ENCODE assay signal across 19 cellular contexts in the genomic region with DNA sequence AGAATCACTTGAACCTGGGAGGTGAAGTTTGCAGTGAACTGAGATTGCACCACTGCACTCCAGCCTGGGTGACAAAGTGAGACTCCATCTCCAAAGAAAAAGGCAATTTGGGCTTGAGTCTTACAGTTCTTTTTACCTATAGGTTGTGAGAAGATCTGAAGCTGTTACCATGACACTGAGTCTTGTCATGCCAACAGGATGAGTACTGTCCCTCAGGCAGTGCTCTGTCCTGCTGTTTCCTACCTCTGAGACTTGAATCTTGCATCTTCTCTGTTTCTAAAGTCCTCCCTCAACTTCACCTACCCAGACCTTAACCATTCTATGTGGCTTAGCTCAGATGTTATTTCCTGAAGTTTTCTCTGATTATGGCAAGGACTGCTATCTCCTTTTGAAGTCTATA.
DNase-seq lines count a peak whose midpoint lies in the region; TF ChIP-seq lines count a peak whose summit lies in the region.
"Had no signal": no experiment of that assay in that cellular context is flagged by ENCODE, and none has a peak within 500 bp of the region (broad histone marks: within the 10 kb centered on the region; RNA-seq: fewer than 3 reads in every experiment).

No MANE protein-coding gene starts in this region.

- TF ChIP-seq CTCF in mammary epithelial cell (conservative IDR thresholded peaks at IDR 0.05 in 1 of 2, IDR thresholded peaks at IDR 0.05 in 1 of 2; ENCODE audit: extremely low read depth in 1 of 2, insufficient read depth in 1 of 2, low read depth in 1 of 2, low read length in 2 of 2) (no peak), breast epithelium (IDR thresholded peaks at IDR 0.05) (no peak), coronary artery (IDR thresholded peaks at IDR 0.05) (no peak)

- no peak overlapping the region for H4K8ac ChIP-seq in trophoblast cell (ENCODE audit: low read depth, low read length)

- H2BK5ac ChIP-seq in trophoblast cell (ENCODE audit: low read depth, low read length, poor library complexity) = no peak overlapping the region

- CTCF ChIA-PET in mammary epithelial cell (lab: Charles Lee; ENCODE audit: low non-redundant PET) = no interaction called here

- no peak overlapping the region for H2BK12ac ChIP-seq in trophoblast cell (ENCODE audit: low read length)

- no peak overlapping the region for H4K12ac ChIP-seq in trophoblast cell (ENCODE audit: low read depth, low read length)

- dilution Hi-C loops in mammary epithelial cell (cut with HindIII; ENCODE audit: low sequenced_read_pairs) = no loop called here

- H3K79me1 ChIP-seq in trophoblast cell (ENCODE audit: low read length) = peaks cover 2% of the 10 kb centered on the region

- H3K9ac ChIP-seq in mammary epithelial cell (ENCODE audit: insufficient read depth, low read length) (no peak overlapping the region), trophoblast cell (ENCODE audit: low read length) (no peak overlapping the region)
- H3K9ac ChIP-seq: BLaER1 treated with 17β-estradiol and CSF1 and Interleukin-3, amounts not matched to agents 10 nM and 100 nM had no signal

- no peak overlapping the region for H2AK5ac ChIP-seq in trophoblast cell (ENCODE audit: low read length)

- no peaks in the 10 kb centered on the region for H3K36me3 ChIP-seq in mammary epithelial cell (ENCODE audit: insufficient read depth, low read length)
- no peaks in the 10 kb centered on the region for H3K36me3 ChIP-seq in breast epithelium
- no peaks in the 10 kb centered on the region for H3K36me3 ChIP-seq in trophoblast cell (ENCODE audit: control insufficient read depth in 1 of 2, insufficient read depth in 2 of 2, low read length in 2 of 2)
- H3K36me3 ChIP-seq: BE2C; BLaER1 treated with 17β-estradiol and CSF1 and Interleukin-3, amounts not matched to agents 10 nM and 100 nM; HAP-1 had no signal

- DNase-seq in mammary epithelial cell (peak; percentile 18), breast epithelium (ENCODE audit: low spot score in 2 of 2) (no peak), islet precursor cell (peak; percentile 62), trophoblast cell (peak; percentile 43 to 68), DMS114 treated with DMSO at 0.1 percent for 48 hours (lab: John Stamatoyannopoulos, UW; ENCODE audit: unreplicated experiment) (no peak), coronary artery (ENCODE audit: low spot score) (no peak)
- DNase-seq: 8988T; ACHN; AML-193; BE2C; CD4-positive, alpha-beta T cell; CD8-positive, alpha-beta memory T cell; DMS153; DND-41; GOT3; HFFc6 had no signal

- H3K23ac ChIP-seq in trophoblast cell (ENCODE audit: low read length) = no peak overlapping the region

- no peak overlapping the region for H3K14ac ChIP-seq in trophoblast cell (ENCODE audit: low read length)

- TF ChIP-seq POLR2A in breast epithelium (IDR thresholded peaks at IDR 0.05) = no peak

- H4K20me1 ChIP-seq in mammary epithelial cell (ENCODE audit: insufficient read depth, low read length) = no peaks in the 10 kb centered on the region
- H4K20me1 ChIP-seq: BLaER1 treated with 17β-estradiol and CSF1 and Interleukin-3, amounts not matched to agents 10 nM and 100 nM had no signal

- in situ Hi-C loops in mammary epithelial cell (cut with MboI; ENCODE audit: low sequenced_read_pairs in 2 of 2) = no loop called here

- intact Hi-C loops in mammary epithelial cell (cut with micrococcal nuclease) = no loop called here
- intact Hi-C loops in breast epithelium (cut with DNase I; ENCODE audit: low total_unique reads) = no loop called here

- BruUV-seq in mammary epithelial cell (replicated peaks; lab: Mats Ljungman, UMichigan) = no TSS peak

- H3K27me3 ChIP-seq in mammary epithelial cell (ENCODE audit: insufficient read depth, low read length) (no peaks in the 10 kb centered on the region), breast epithelium (no peaks in the 10 kb centered on the region), trophoblast cell (ENCODE audit: insufficient read depth, low read length) (no peaks in the 10 kb centered on the region)
- H3K27me3 ChIP-seq: BE2C; BLaER1 treated with 17β-estradiol and CSF1 and Interleukin-3, amounts not matched to agents 10 nM and 100 nM had no signal

- H2AFZ ChIP-seq in mammary epithelial cell (ENCODE audit: low read depth, low read length) (no peak overlapping the region), trophoblast cell (ENCODE audit: insufficient read depth, low read length, poor library complexity) (no peak overlapping the region)

- H2BK120ac ChIP-seq in trophoblast cell (ENCODE audit: insufficient read depth, low read length, poor library complexity) = no peak overlapping the region

- no peak overlapping the region for H3K18ac ChIP-seq in trophoblast cell (ENCODE audit: low read length)

- H3K79me2 ChIP-seq in mammary epithelial cell (ENCODE audit: insufficient read depth, low read length) (no peaks in the 10 kb centered on the region), trophoblast cell (ENCODE audit: control insufficient read depth, insufficient read depth, low read length, poor library complexity) (no peaks in the 10 kb centered on the region)

- H3K4me1 ChIP-seq in mammary epithelial cell (ENCODE audit: insufficient read depth, low read length) = no peaks in the 10 kb centered on the region
- no peaks in the 10 kb centered on the region for H3K4me1 ChIP-seq in breast epithelium
- peaks cover 0 to 2% of the 10 kb centered on the region in 2 experiments for H3K4me1 ChIP-seq in trophoblast cell (ENCODE audit: control insufficient read depth in 1 of 2, insufficient read depth in 2 of 2, low read length in 2 of 2)
- H3K4me1 ChIP-seq: A549; BLaER1 treated with 17β-estradiol and CSF1 and Interleukin-3, amounts not matched to agents 10 nM and 100 nM; HAP-1 had no signal

- no peak overlapping the region for H4K91ac ChIP-seq in trophoblast cell (ENCODE audit: low read depth, low read length)

- H3K4ac ChIP-seq in trophoblast cell (ENCODE audit: low read depth, low read length) = no peak overlapping the region

- H3K4me2 ChIP-seq in mammary epithelial cell (ENCODE audit: insufficient read depth, low read depth, low read length) (no peak overlapping the region), trophoblast cell (ENCODE audit: low read length) (no peak overlapping the region)
- H3K4me2 ChIP-seq: A549; BLaER1 treated with 17β-estradiol and CSF1 and Interleukin-3, amounts not matched to agents 10 nM and 100 nM had no signal

- no peak overlapping the region for H3K27ac ChIP-seq in mammary epithelial cell (ENCODE audit: insufficient read depth, low read depth, low read length)
- H3K27ac ChIP-seq in breast epithelium = no peak overlapping the region
- H3K27ac ChIP-seq in trophoblast cell (ENCODE audit: low read depth, low read length) = no peak overlapping the region
- no peak overlapping the region for H3K27ac ChIP-seq in coronary artery
- H3K27ac ChIP-seq: A549; BLaER1 treated with 17β-estradiol and CSF1 and Interleukin-3, amounts not matched to agents 10 nM and 100 nM had no signal

- H3K4me3 ChIP-seq in mammary epithelial cell (replicated peaks in 1 of 3; ENCODE audit: insufficient read depth in 1 of 3, low read depth in 2 of 3, low read length in 3 of 3) = no peak overlapping the region
- no peak overlapping the region for H3K4me3 ChIP-seq in breast epithelium
- no peak overlapping the region for H3K4me3 ChIP-seq in trophoblast cell (ENCODE audit: low read depth, low read length)
- H3K4me3 ChIP-seq in coronary artery = no peak overlapping the region
- H3K4me3 ChIP-seq: A549; BLaER1 treated with 17β-estradiol and CSF1 and Interleukin-3, amounts not matched to agents 10 nM and 100 nM; HAP-1 had no signal

- H3K9me3 ChIP-seq in mammary epithelial cell (replicated peaks; ENCODE audit: insufficient read depth, low read length) (no peaks in the 10 kb centered on the region), breast epithelium (no peaks in the 10 kb centered on the region), trophoblast cell (ENCODE audit: insufficient read depth, low read depth, low read length) (no peaks in the 10 kb centered on the region)
- H3K9me3 ChIP-seq: A549; BLaER1 treated with 17β-estradiol and CSF1 and Interleukin-3, amounts not matched to agents 10 nM and 100 nM; HAP-1 had no signal

Comparison
In these comparisons a context has a peak if more than half of its experiments do, and no peak if none do; other contexts are left out.
1. DNase-seq: peak in mammary epithelial cell (single experiment), islet precursor cell (single experiment) and trophoblast cell (2 of 2); none in breast epithelium (0 of 2), DMS114 treated with DMSO at 0.1 percent for 48 hours (single experiment) and coronary artery (single experiment).